ENCODE assay signal across 11 cellular contexts in the genomic region with DNA sequence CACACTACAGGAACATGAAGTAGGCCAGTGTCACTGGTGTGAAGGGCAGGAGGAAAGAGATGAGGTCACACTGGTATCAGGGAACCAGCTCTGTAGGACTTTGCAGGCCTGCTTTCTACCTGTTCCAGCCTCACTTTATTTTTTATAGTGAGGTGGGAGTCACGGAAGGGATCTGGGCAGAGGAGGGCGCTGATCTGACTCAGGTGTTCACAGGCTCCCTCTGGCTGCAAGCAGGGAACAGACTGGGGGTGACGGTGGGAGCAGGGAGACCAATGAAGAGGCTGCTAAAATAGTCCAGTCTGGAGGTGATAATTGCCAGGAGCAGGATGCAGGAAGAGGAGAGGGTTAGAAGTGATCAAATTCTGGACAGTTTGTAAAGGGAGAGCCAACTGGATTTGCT. TPM values are rescaled to one million over a fixed set of nuclear protein-coding genes. Genes with fewer than 3 reads are reported as not detected.
A peak's percentile ranks its signal among the peaks of the same experiment; 100 is the strongest.
DNase-seq lines count a peak whose midpoint lies in the region; ATAC-seq and TF ChIP-seq lines count a peak whose summit lies in the region.
"Had no signal": no experiment of that assay in that cellular context is flagged by ENCODE, and none has a peak within 500 bp of the region (broad histone marks: within the 10 kb centered on the region; RNA-seq: fewer than 3 reads in every experiment).

No MANE protein-coding gene starts in this region.

- no peak overlapping the region for H3K4me2 ChIP-seq in SU-DHL-6 (ENCODE audit: low read depth, low read length, poor library complexity, severe bottlenecking)

- H3K4me3 Mint-ChIP-seq in CD4-positive, alpha-beta T cell: peak overlapping the region; percentile 74

- H3K4me1 Mint-ChIP-seq in CD4-positive, alpha-beta T cell (ENCODE audit: low read depth): peaks cover 35% of the 10 kb centered on the region

- H3K27me3 Mint-ChIP-seq in CD4-positive, alpha-beta T cell: no peaks in the 10 kb centered on the region

- POLR2A ChIA-PET in CD4-positive, alpha-beta T cell (lab: Charles Lee): no interaction called here

- H3K4me1 ChIP-seq in iPS-15b (ENCODE audit: control insufficient read depth, insufficient read depth, low read length): peaks cover 8% of the 10 kb centered on the region
- H3K4me1 ChIP-seq: parathyroid adenoma had no signal

- TF ChIP-seq CTCF in CD4-positive, alpha-beta T cell (IDR thresholded peaks at IDR 0.05): no peak
- TF ChIP-seq CTCF in SU-DHL-6 (IDR thresholded peaks at IDR 0.05; ENCODE audit: insufficient read depth, low read length, poor library complexity, severe bottlenecking): peak; percentile 47

- in situ Hi-C loops in G401 (cut with HindIII; ENCODE audit: low sequenced_read_pairs): no loop called here

- H4K20me1 ChIP-seq in SU-DHL-6 (ENCODE audit: low read depth, low read length): no peaks in the 10 kb centered on the region; the same call in 1 of the 2 replicates

- H3K36me3 ChIP-seq in SU-DHL-6 (ENCODE audit: low read length): no peaks in the 10 kb centered on the region
- no peaks in the 10 kb centered on the region for H3K36me3 ChIP-seq in iPS-15b (ENCODE audit: control insufficient read depth, insufficient read depth, low read length)

- H3K9me2 ChIP-seq in SU-DHL-6 (replicated peaks; ENCODE audit: insufficient read depth, low read length): no peaks in the 10 kb centered on the region

- DNase-seq in CD4-positive, alpha-beta T cell: no peak
- DNase-seq in G401 (ENCODE audit: low spot score): peak; percentile 62
- DNase-seq in GM03348 (ENCODE audit: low spot score): no peak
- no peak for DNase-seq in SK-N-DZ (ENCODE audit: low spot score)
- DNase-seq: amniotic stem cell, NCI-H1092 had no signal

- H3K4me3 ChIP-seq in SU-DHL-6 (ENCODE audit: insufficient read depth, low read length, poor library complexity, severe bottlenecking) (no peak overlapping the region), iPS-15b (ENCODE audit: low read depth, low read length) (peak overlapping the region; percentile 9)

- H3K9ac ChIP-seq in SU-DHL-6 (ENCODE audit: low read length) (no peak overlapping the region), iPS-15b (ENCODE audit: low read depth, low read length) (no peak overlapping the region)
- H3K9ac ChIP-seq: parathyroid adenoma had no signal

- H3K27ac ChIP-seq in CD4-positive, alpha-beta T cell (ENCODE audit: low read depth, low read length): no peak overlapping the region
- H3K27ac ChIP-seq in SU-DHL-6 (ENCODE audit: low read depth, low read length): no peak overlapping the region
- H3K27ac ChIP-seq: parathyroid adenoma had no signal

- H3K9me3 Mint-ChIP-seq in CD4-positive, alpha-beta T cell: no peaks in the 10 kb centered on the region

- peaks cover 22% of the 10 kb centered on the region for H3K36me3 Mint-ChIP-seq in CD4-positive, alpha-beta T cell (ENCODE audit: low read depth)

- H3K9me3 ChIP-seq in CD4-positive, alpha-beta T cell (ENCODE audit: control insufficient read depth, low read length): no peaks in the 10 kb centered on the region
- H3K9me3 ChIP-seq in SU-DHL-6 (ENCODE audit: insufficient read depth, low read length): no peaks in the 10 kb centered on the region
- no peaks in the 10 kb centered on the region for H3K9me3 ChIP-seq in iPS-15b (ENCODE audit: control insufficient read depth, insufficient read depth, low read length)

- CTCF ChIA-PET in CD4-positive, alpha-beta T cell (lab: Charles Lee): no interaction called here

- H3K27me3 ChIP-seq in CD4-positive, alpha-beta T cell (ENCODE audit: control insufficient read depth, insufficient read depth, low read length): no peaks in the 10 kb centered on the region
- H3K27me3 ChIP-seq in SU-DHL-6 (ENCODE audit: low read length) (no peaks in the 10 kb centered on the region), iPS-15b (ENCODE audit: control insufficient read depth, insufficient read depth, low read length) (no peaks in the 10 kb centered on the region)

- peak overlapping the region; percentile 38 for H3K27ac Mint-ChIP-seq in CD4-positive, alpha-beta T cell

- ATAC-seq in CD4-positive, alpha-beta T cell (ENCODE audit: poor library complexity): no peak
- ATAC-seq in HG03139 (IDR thresholded peaks at IDR 0.05; ENCODE audit: unreplicated experiment): no peak
- no peak for ATAC-seq in HG03520 (IDR thresholded peaks at IDR 0.05; ENCODE audit: unreplicated experiment)

- H3F3A ChIP-seq in SU-DHL-6 (ENCODE audit: insufficient read depth): peaks cover 14% of the 10 kb centered on the region

- H3K79me2 ChIP-seq in SU-DHL-6 (ENCODE audit: insufficient read depth, low read length): peaks cover 15% of the 10 kb centered on the region

- no peak overlapping the region for H2AFZ ChIP-seq in SU-DHL-6 (ENCODE audit: low read depth, low read length, severe bottlenecking)
- H2AFZ ChIP-seq: parathyroid adenoma had no signal

- intact Hi-C loops in CD4-positive, alpha-beta T cell (cut with DNase I, micrococcal nuclease): loop anchor here (5.0 kb wide), 2 partner anchors 54 to 94 kb away; a partner anchor contains a TSS

RNA-seq across cellular contexts. Expression of a gene that starts 2.8 kb away (rescaled TPM):
- total RNA-seq in CD4-positive, alpha-beta T cell: under 1 TPM; 0.38 to 0.53 TPM
- total RNA-seq in G401 (2014; rRNA removed; shearing (Covaris generic)): 0.37 and 5.2 TPM in 2 replicates
- 8.6 and 8.7 TPM in 2 replicates for polyA plus RNA-seq in SK-N-DZ (2014; cell fraction: cytosol; rRNA removed)
- polyA plus RNA-seq in SK-N-DZ (2014; cell fraction: nucleus; rRNA removed): 1.1 and 2.1 TPM in 2 replicates

RNA-seq across cellular contexts. Expression of a gene that starts 3.5 kb away (rescaled TPM):
- total RNA-seq in CD4-positive, alpha-beta T cell: 1 to 10 TPM; 2.0 to 2.6 TPM
- total RNA-seq in G401 (2014; rRNA removed; shearing (Covaris generic)): 9.7 and 12.9 TPM in 2 replicates
- polyA plus RNA-seq in SK-N-DZ (2014; cell fraction: cytosol; rRNA removed): 15.4 and 17.7 TPM in 2 replicates
- 39.7 and 56.5 TPM in 2 replicates for polyA plus RNA-seq in SK-N-DZ (2014; cell fraction: nucleus; rRNA removed)

RNA-seq across cellular contexts. Expression of a gene that starts 18.6 kb away (rescaled TPM):
- under 1 TPM; 0.47 to 0.85 TPM for total RNA-seq in CD4-positive, alpha-beta T cell
- total RNA-seq in G401 (2014; rRNA removed; shearing (Covaris generic)): 0.37 TPM in 1 of 2 replicates, not detected in the other
- polyA plus RNA-seq in SK-N-DZ (2014; cell fraction: cytosol; rRNA removed): 5.6 and 6.8 TPM in 2 replicates
- 2.9 and 8.4 TPM in 2 replicates for polyA plus RNA-seq in SK-N-DZ (2014; cell fraction: nucleus; rRNA removed)

RNA-seq across cellular contexts. Expression of a gene that starts 37.2 kb away (rescaled TPM):
- total RNA-seq in CD4-positive, alpha-beta T cell: 10 to 100 TPM; 38.1 to 41.8 TPM
- total RNA-seq in G401 (2014; rRNA removed; shearing (Covaris generic)): 28.2 and 39.3 TPM in 2 replicates
- polyA plus RNA-seq in SK-N-DZ (2014; cell fraction: cytosol; rRNA removed): 31.8 and 36.6 TPM in 2 replicates
- polyA plus RNA-seq in SK-N-DZ (2014; cell fraction: nucleus; rRNA removed): 65.3 and 129 TPM in 2 replicates

RNA-seq across cellular contexts. Expression of a gene that starts 42.6 kb away (rescaled TPM):
- total RNA-seq in CD4-positive, alpha-beta T cell: 1 to 10 TPM; 1.6 TPM
- 0.37 and 1.1 TPM in 2 replicates for total RNA-seq in G401 (2014; rRNA removed; shearing (Covaris generic))
- polyA plus RNA-seq in SK-N-DZ (2014; cell fraction: cytosol; rRNA removed): 0.73 and 0.95 TPM in 2 replicates
- 4.6 and 5.3 TPM in 2 replicates for polyA plus RNA-seq in SK-N-DZ (2014; cell fraction: nucleus; rRNA removed)
